ENCODE assay signal across 1 cellular context in genomic region chr1:1000357-1001056, GRCh38.
TF ChIP-seq lines count a peak whose summit lies in the region.

No MANE protein-coding gene starts in this region.

TF ChIP-seq in GM12878, 131 proteins besides CTCF, POLR2A, EP300 and RAD21 (continues in another document):
- TF ChIP-seq ATF7 (IDR thresholded peaks at IDR 0.05; ENCODE audit: low read depth) (peak; percentile 99), JUND (IDR thresholded peaks at IDR 0.05; ENCODE audit: low read depth, low read length) (peak; percentile 93), MEF2B (IDR thresholded peaks at IDR 0.05; ENCODE audit: partially characterized antibody, poor library complexity, severe bottlenecking) (peak; percentile 60), KLF5 (IDR thresholded peaks at IDR 0.05; ENCODE audit: partially characterized antibody) (no peak), ATF2 (IDR thresholded peaks at IDR 0.05; ENCODE audit: low read length) (peak; percentile 98), ZNF687 (IDR thresholded peaks at IDR 0.05) (peak; percentile 82), PAX8 (IDR thresholded peaks at IDR 0.05) (no peak), PBX3 (IDR thresholded peaks at IDR 0.05; ENCODE audit: insufficient replicate concordance, low read depth, low read length) (no peak), EGR1 (IDR thresholded peaks at IDR 0.05; ENCODE audit: borderline replicate concordance in 1 of 2, low read depth in 2 of 2, low read length in 2 of 2) (no peak), NKRF (conservative IDR thresholded peaks at IDR 0.05) (peak; percentile 66), EZH2 (IDR thresholded peaks at IDR 0.05; ENCODE audit: borderline replicate concordance, control insufficient read depth, low read depth, low read length) (no peak), RELB (IDR thresholded peaks at IDR 0.05; ENCODE audit: low read depth) (no peak), MEF2A (IDR thresholded peaks at IDR 0.05; ENCODE audit: insufficient read depth, low read depth, low read length) (no peak), BCL3 (IDR thresholded peaks at IDR 0.05; ENCODE audit: borderline replicate concordance, insufficient read depth, low read depth, low read length, poor library complexity, severe bottlenecking) (no peak), NFIC (IDR thresholded peaks at IDR 0.05; ENCODE audit: low read depth, low read length) (no peak), NFYA (IDR thresholded peaks at IDR 0.05; ENCODE audit: borderline replicate concordance, low read depth, low read length) (no peak), MAX (IDR thresholded peaks at IDR 0.05; ENCODE audit: low read depth, low read length) (peak; percentile 75; the same call in 1 of the 2 replicates), POLR2AphosphoS2 (IDR thresholded peaks at IDR 0.05; ENCODE audit: low read depth, low read length) (no peak), BMI1 (IDR thresholded peaks at IDR 0.05; ENCODE audit: borderline replicate concordance) (0 out of 2 replicates have a peak, but pooled peaks have one; percentile 29), ELK1 (IDR thresholded peaks at IDR 0.05; ENCODE audit: low read depth, low read length) (no peak), CEBPZ (IDR thresholded peaks at IDR 0.05; ENCODE audit: low read depth, low read length) (no peak), STAT1 (conservative IDR thresholded peaks at IDR 0.05) (no peak), SMC3 (IDR thresholded peaks at IDR 0.05; ENCODE audit: borderline replicate concordance, low read length) (no peak), MYC (IDR thresholded peaks at IDR 0.05; ENCODE audit: insufficient read depth, insufficient read length, insufficient replicate concordance, low read length, severe bottlenecking) (peak; percentile 70), SIN3A (IDR thresholded peaks at IDR 0.05; ENCODE audit: low read depth, low read length) (0 out of 2 replicates have a peak, but pooled peaks have one; percentile 30), SMARCA5 (IDR thresholded peaks at IDR 0.05) (peak; percentile 82), PRDM15 (CRISPR knock-in tag; IDR thresholded peaks at IDR 0.05) (peak; percentile 70; the same call in 1 of the 2 replicates), SMAD1 (IDR thresholded peaks at IDR 0.05; ENCODE audit: low read depth, partially characterized antibody) (no peak), KAT2A (conservative IDR thresholded peaks at IDR 0.05; ENCODE audit: control insufficient read depth, low read depth, low read length) (no peak), BHLHE40 (IDR thresholded peaks at IDR 0.05; ENCODE audit: borderline replicate concordance in 1 of 2, low read depth in 2 of 2, low read length in 1 of 2) (peak; percentile 90 to 99), LARP7 (IDR thresholded peaks at IDR 0.05) (peak; percentile 52), CREM (IDR thresholded peaks at IDR 0.05; ENCODE audit: low read depth) (peak; percentile 99), CBX5 (IDR thresholded peaks at IDR 0.05; ENCODE audit: low read depth) (no peak), SUPT20H (IDR thresholded peaks at IDR 0.05; ENCODE audit: borderline replicate concordance, control insufficient read depth, low read depth, low read length) (no peak), RELA (IDR thresholded peaks at IDR 0.05; ENCODE audit: borderline replicate concordance, partially characterized antibody) (peak; percentile 26), KDM1A (IDR thresholded peaks at IDR 0.05; ENCODE audit: borderline replicate concordance) (no peak), ZNF384 (IDR thresholded peaks at IDR 0.05; ENCODE audit: borderline replicate concordance, low read depth, low read length) (no peak), HCFC1 (IDR thresholded peaks at IDR 0.05; ENCODE audit: low read length) (no peak), ZNF207 (IDR thresholded peaks at IDR 0.05; ENCODE audit: borderline replicate concordance) (no peak)
